1 cellular context compared by ENCODE assay signal in the genomic region with DNA sequence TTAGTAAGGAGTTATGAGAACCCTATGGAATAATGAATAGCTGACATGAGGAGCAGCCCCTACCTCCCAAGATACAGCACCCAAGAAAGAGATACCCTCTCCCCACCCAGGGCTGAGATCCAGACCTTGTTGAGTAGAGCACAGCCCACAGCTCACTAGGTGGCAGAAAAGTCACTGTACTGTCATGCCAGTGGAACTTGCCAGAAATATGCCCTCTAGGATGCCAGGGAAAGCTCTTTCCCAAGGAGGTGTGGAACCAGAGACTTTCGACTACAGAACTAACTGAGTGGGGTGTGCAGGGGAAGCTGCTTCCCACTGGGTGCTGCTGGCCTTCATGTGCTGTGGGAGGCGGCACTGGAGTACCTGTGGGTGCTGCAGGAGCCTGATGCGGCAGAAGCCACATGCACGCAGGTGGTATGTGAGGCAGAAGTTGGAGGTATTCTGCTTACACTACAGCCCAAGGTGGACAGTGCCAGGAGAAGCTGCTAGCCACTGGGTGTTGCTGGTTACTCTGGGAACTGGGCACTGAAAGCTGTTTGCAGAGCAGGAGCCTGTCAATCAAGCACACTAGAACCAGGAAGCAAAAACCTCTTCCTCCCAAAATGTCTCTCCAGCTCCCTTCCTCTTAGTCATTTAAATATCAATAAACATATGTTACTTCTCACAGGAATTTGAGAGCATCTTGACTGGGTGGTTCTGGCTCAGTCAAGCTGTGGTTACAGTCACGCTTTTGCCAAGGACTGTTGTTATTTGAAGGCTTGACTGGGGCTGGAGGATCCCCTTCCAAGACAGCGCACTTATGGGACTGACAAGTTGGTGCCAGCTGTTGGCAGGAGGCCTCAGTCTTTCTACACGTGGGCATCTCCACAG.
TF ChIP-seq lines count a peak whose summit lies in the region.

No MANE protein-coding gene starts in this region.

TF ChIP-seq in K562, 482 proteins besides CTCF, POLR2A, EP300 and RAD21:
- TF ChIP-seq HMG20A (CRISPR knock-in tag; conservative IDR thresholded peaks at IDR 0.05) (no peak), ZNF146 (CRISPR knock-in tag; IDR thresholded peaks at IDR 0.05; ENCODE audit: unreplicated experiment) (no peak), PKNOX1 (IDR thresholded peaks at IDR 0.05) (peak; percentile 93), GATAD2B (IDR thresholded peaks at IDR 0.05; ENCODE audit: borderline replicate concordance) (no peak), CXXC5 (CRISPR knock-in tag; IDR thresholded peaks at IDR 0.05) (no peak)
- TF ChIP-seq, protein P1, sequence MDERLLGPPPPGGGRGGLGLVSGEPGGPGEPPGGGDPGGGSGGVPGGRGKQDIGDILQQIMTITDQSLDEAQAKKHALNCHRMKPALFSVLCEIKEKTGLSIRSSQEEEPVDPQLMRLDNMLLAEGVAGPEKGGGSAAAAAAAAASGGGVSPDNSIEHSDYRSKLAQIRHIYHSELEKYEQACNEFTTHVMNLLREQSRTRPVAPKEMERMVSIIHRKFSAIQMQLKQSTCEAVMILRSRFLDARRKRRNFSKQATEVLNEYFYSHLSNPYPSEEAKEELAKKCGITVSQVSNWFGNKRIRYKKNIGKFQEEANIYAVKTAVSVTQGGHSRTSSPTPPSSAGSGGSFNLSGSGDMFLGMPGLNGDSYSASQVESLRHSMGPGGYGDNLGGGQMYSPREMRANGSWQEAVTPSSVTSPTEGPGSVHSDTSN (CRISPR knock-in tag; IDR thresholded peaks at IDR 0.05; ENCODE audit: low read depth): no peak
- TF ChIP-seq, protein P1 (tag; conservative IDR thresholded peaks at IDR 0.05; ENCODE audit: low read depth): 0 out of 2 replicates have a peak, but pooled peaks have one; percentile 24
